ENCODE assay signal across 25 cellular contexts in genomic region chr15:45110256-45110820, GRCh38. TPM values are rescaled to one million over a fixed set of nuclear protein-coding genes. Genes with fewer than 3 reads are reported as not detected.
DNase-seq lines count a peak whose midpoint lies in the region; ATAC-seq and TF ChIP-seq lines count a peak whose summit lies in the region.
"Had no signal": no experiment of that assay in that cellular context is flagged by ENCODE, and none has a peak within 500 bp of the region (broad histone marks: within the 10 kb centered on the region; RNA-seq: fewer than 3 reads in every experiment).

No MANE protein-coding gene starts in this region.

- POLR2A ChIA-PET in CD4-positive, alpha-beta T cell (lab: Charles Lee) = no interaction called here

- no peak overlapping the region for H2AFZ ChIP-seq in GM23338
- H2AFZ ChIP-seq: parathyroid adenoma had no signal

- H3K36me3 Mint-ChIP-seq in CD4-positive, alpha-beta T cell (ENCODE audit: low read depth) = no peaks in the 10 kb centered on the region
- H3K36me3 Mint-ChIP-seq in GM23338 (ENCODE audit: low read depth) = no peaks in the 10 kb centered on the region; the same call in 2 of the 3 replicates
- no peaks in the 10 kb centered on the region for H3K36me3 Mint-ChIP-seq in natural killer cell
- H3K36me3 Mint-ChIP-seq: activated naive CD8-positive, alpha-beta T cell treated with anti-CD3 and anti-CD28 coated beads for 36 hours had no signal

- intact Hi-C loops in CD4-positive, alpha-beta T cell (cut with DNase I, micrococcal nuclease) = no loop called here
- intact Hi-C loops in natural killer cell (cut with micrococcal nuclease) = no loop called here

- no peaks in the 10 kb centered on the region for H3K36me3 ChIP-seq in GM23338 (ENCODE audit: insufficient read depth)
- no peaks in the 10 kb centered on the region for H3K36me3 ChIP-seq in WERI-Rb-1
- H3K36me3 ChIP-seq: BLaER1, transverse colon had no signal

- no peak overlapping the region for H3K4me3 ChIP-seq in GM23338
- no peak overlapping the region for H3K4me3 ChIP-seq in WERI-Rb-1 (ENCODE audit: low read depth, low read length)
- H3K4me3 ChIP-seq: BLaER1, transverse colon had no signal

- no peak overlapping the region for H3K4me2 ChIP-seq in GM23338
- H3K4me2 ChIP-seq: BLaER1 had no signal

- no peak for ATAC-seq in CD4-positive, alpha-beta T cell (ENCODE audit: poor library complexity)
- no peak for ATAC-seq in GM23338
- no peak for ATAC-seq in natural killer cell
- ATAC-seq: activated T-cell treated with anti-CD3 and anti-CD28 coated beads, Interleukin-2, amount 50 U/mL, for 72 hours had no signal

- peaks cover 27% of the 10 kb centered on the region for H3K4me1 ChIP-seq in GM23338 (ENCODE audit: insufficient read depth)
- H3K4me1 ChIP-seq: parathyroid adenoma had no signal

- no peaks in the 10 kb centered on the region for H3K9me2 ChIP-seq in GM23338 (ENCODE audit: insufficient read depth)

- H3K27ac Mint-ChIP-seq in CD4-positive, alpha-beta T cell = no peak overlapping the region
- H3K27ac Mint-ChIP-seq in GM23338 (no peak overlapping the region), natural killer cell (no peak overlapping the region)
- H3K27ac Mint-ChIP-seq: activated naive CD8-positive, alpha-beta T cell treated with anti-CD3 and anti-CD28 coated beads for 36 hours; activated T-cell treated with anti-CD3 and anti-CD28 coated beads, Interleukin-2, amount 50 U/mL, for 72 hours; stimulated activated naive CD8-positive, alpha-beta T cell treated with anti-CD3 and anti-CD28 coated beads, Interleukin-15, Interleukin-2, amounts not matched to agents 100 ng/mL and 50 ng/mL, for 24 hours had no signal

- H3K27ac ChIP-seq in CD4-positive, alpha-beta T cell (ENCODE audit: low read depth, low read length) = no peak overlapping the region
- H3K27ac ChIP-seq in GM23338 (ENCODE audit: low read depth) = no peak overlapping the region
- H3K27ac ChIP-seq in WERI-Rb-1 = no peak overlapping the region
- H3K27ac ChIP-seq: BLaER1, parathyroid adenoma, transverse colon, VCaP had no signal

- H4K20me1 ChIP-seq in GM23338 (replicated peaks; ENCODE audit: insufficient read depth) = peaks cover 4% of the 10 kb centered on the region; the same call in 1 of the 2 replicates
- H4K20me1 ChIP-seq: BLaER1 had no signal

- DNase-seq in CD4-positive, alpha-beta T cell = no peak
- DNase-seq in GM23338 (ENCODE audit: low spot score) (peak; percentile 57), WERI-Rb-1 (no peak), iPS-NIHi11 (ENCODE audit: low spot score) (peak; percentile 42), inferior parietal cortex (ENCODE audit: extremely low spot score) (no peak), SIG-M5 (lab: John Stamatoyannopoulos, UW) (no peak), natural killer cell (no peak)
- DNase-seq: activated naive CD8-positive, alpha-beta T cell treated with anti-CD3 and anti-CD28 coated beads for 36 hours; activated T-cell treated with anti-CD3 and anti-CD28 coated beads, Interleukin-2, amount 50 U/mL, for 72 hours; cortex of kidney; KG1; mesenchymal stem cell; MV-4-11; naive B cell; NCI-H446 treated with DMSO at 0.1 percent for 48 hours; Right ventricle myocardium superior; stimulated activated CD4-positive, alpha-beta T cell treated with anti-CD3 and anti-CD28 coated beads, Interleukin-2, amount 100 ng/mL, for 48 hours; T-helper 1 cell; transverse colon had no signal

- H3K27me3 Mint-ChIP-seq in CD4-positive, alpha-beta T cell = peaks cover 78% of the 10 kb centered on the region
- peaks cover 57% of the 10 kb centered on the region for H3K27me3 Mint-ChIP-seq in GM23338 (ENCODE audit: insufficient read depth, low read depth, poor library complexity)
- peaks cover 54 to 63% of the 10 kb centered on the region in 2 donors for H3K27me3 Mint-ChIP-seq in natural killer cell (ENCODE audit: low read depth in 2 of 2)

- H3K79me2 ChIP-seq in GM23338 (replicated peaks; ENCODE audit: insufficient read depth) = no peaks in the 10 kb centered on the region
- H3K79me2 ChIP-seq: parathyroid adenoma had no signal

- peaks cover 59% of the 10 kb centered on the region for H3K27me3 ChIP-seq in CD4-positive, alpha-beta T cell (ENCODE audit: control insufficient read depth, insufficient read depth, low read length)
- H3K27me3 ChIP-seq in GM23338 (ENCODE audit: insufficient read depth) (peaks cover 71% of the 10 kb centered on the region), WERI-Rb-1 (ENCODE audit: insufficient read depth, low read depth, severe bottlenecking) (peaks cover 47% of the 10 kb centered on the region)

- TF ChIP-seq CTCF in CD4-positive, alpha-beta T cell (IDR thresholded peaks at IDR 0.05) = no peak
- TF ChIP-seq CTCF in GM23338 (conservative IDR thresholded peaks at IDR 0.05; ENCODE audit: low read depth in 2 of 2) (peak; percentile 47 to 58), WERI-Rb-1 (IDR thresholded peaks at IDR 0.05; ENCODE audit: low read depth, low read length) (peak; percentile 24; the same call in 1 of the 2 replicates), natural killer cell (IDR thresholded peaks at IDR 0.05) (no peak)

- no peaks in the 10 kb centered on the region for H3F3A ChIP-seq in GM23338 (replicated peaks; ENCODE audit: low read depth)

- peaks cover 37% of the 10 kb centered on the region for H3K4me1 Mint-ChIP-seq in CD4-positive, alpha-beta T cell (ENCODE audit: low read depth)
- H3K4me1 Mint-ChIP-seq in GM23338 (peaks cover 19% of the 10 kb centered on the region), natural killer cell (peaks cover 0 to 10% of the 10 kb centered on the region in 2 donors)

- H3K4me3 Mint-ChIP-seq in CD4-positive, alpha-beta T cell = peak overlapping the region; percentile 45
- H3K4me3 Mint-ChIP-seq in GM23338 (0 out of 3 replicates have a peak overlapping the region, but pooled peaks have one; percentile 23), natural killer cell (no peak overlapping the region)
- H3K4me3 Mint-ChIP-seq: activated naive CD8-positive, alpha-beta T cell treated with anti-CD3 and anti-CD28 coated beads for 36 hours; activated T-cell treated with anti-CD3 and anti-CD28 coated beads, Interleukin-2, amount 50 U/mL, for 72 hours; stimulated activated naive CD8-positive, alpha-beta T cell treated with anti-CD3 and anti-CD28 coated beads, Interleukin-15, Interleukin-2, amounts not matched to agents 100 ng/mL and 50 ng/mL, for 24 hours had no signal

- H3K9me3 Mint-ChIP-seq in CD4-positive, alpha-beta T cell = no peaks in the 10 kb centered on the region
- H3K9me3 Mint-ChIP-seq in GM23338 (peaks cover 4% of the 10 kb centered on the region), natural killer cell (no peaks in the 10 kb centered on the region)
- H3K9me3 Mint-ChIP-seq: activated naive CD8-positive, alpha-beta T cell treated with anti-CD3 and anti-CD28 coated beads for 36 hours; activated T-cell treated with anti-CD3 and anti-CD28 coated beads, Interleukin-2, amount 50 U/mL, for 72 hours; stimulated activated naive CD8-positive, alpha-beta T cell treated with anti-CD3 and anti-CD28 coated beads, Interleukin-15, Interleukin-2, amounts not matched to agents 100 ng/mL and 50 ng/mL, for 24 hours had no signal

- CTCF ChIA-PET in CD4-positive, alpha-beta T cell (lab: Charles Lee) = no interaction called here

- no peaks in the 10 kb centered on the region for H3K9me3 ChIP-seq in CD4-positive, alpha-beta T cell (ENCODE audit: control insufficient read depth, low read length)
- no peaks in the 10 kb centered on the region for H3K9me3 ChIP-seq in WERI-Rb-1 (ENCODE audit: severe bottlenecking)
- H3K9me3 ChIP-seq: transverse colon had no signal

TF ChIP-seq in GM23338, 12 proteins besides CTCF, POLR2A, EP300 and RAD21:
- TF ChIP-seq EZH2 (IDR thresholded peaks at IDR 0.05; ENCODE audit: low read depth, unreplicated experiment) = peak; percentile 81
- TF ChIP-seq EZH2phosphoT487 (IDR thresholded peaks at IDR 0.05; ENCODE audit: unreplicated experiment) = no peak
- no peak for TF ChIP-seq ZNF331 (CRISPR knock-in tag; IDR thresholded peaks at IDR 0.05; ENCODE audit: low read depth)

RNA-seq across cellular contexts. Expression of gene DUOX2, which starts 3.6 kb away (rescaled TPM):
- total RNA-seq in CD4-positive, alpha-beta T cell = under 1 TPM; 0.05 to 0.08 TPM
- not detected in 2 replicates for total RNA-seq in GM23338 (2014; rRNA removed; shearing (Covaris generic))
- polyA plus RNA-seq in GM23338 (2016; fragmentation: Nextera tagmentation; extraction: Ambion mirVana) = not detected in 2 replicates
- 1 to 10 TPM in 1 of 3 donors, not detected in 2; 2.5 TPM for total RNA-seq in natural killer cell
- total RNA-seq: activated naive CD8-positive, alpha-beta T cell treated with anti-CD3 and anti-CD28 coated beads for 36 hours; frontal cortex had no signal

RNA-seq across cellular contexts. Expression of gene DUOXA2, which starts 3.8 kb away (rescaled TPM):
- not detected for total RNA-seq in CD4-positive, alpha-beta T cell
- total RNA-seq in GM23338 (2014; rRNA removed; shearing (Covaris generic)) = not detected in 2 replicates
- polyA plus RNA-seq in GM23338 (2016; fragmentation: Nextera tagmentation; extraction: Ambion mirVana) = not detected in 2 replicates
- total RNA-seq in natural killer cell = not detected
- total RNA-seq: activated naive CD8-positive, alpha-beta T cell treated with anti-CD3 and anti-CD28 coated beads for 36 hours; activated T-cell treated with anti-CD3 and anti-CD28 coated beads, Interleukin-2, amount 50 U/mL, for 72 hours; frontal cortex; Right ventricle myocardium superior; skeletal muscle tissue had no signal

RNA-seq across cellular contexts. Expression of gene DUOXA1, which starts 19.3 kb away (rescaled TPM):
- 1 to 10 TPM in 1 of 2 experiments, under 1 TPM in 1; 0.44 to 1.0 TPM for total RNA-seq in CD4-positive, alpha-beta T cell
- not detected in 2 replicates for total RNA-seq in GM23338 (2014; rRNA removed; shearing (Covaris generic))
- not detected in 2 replicates for polyA plus RNA-seq in GM23338 (2016; fragmentation: Nextera tagmentation; extraction: Ambion mirVana)
- under 1 TPM in 2 of 3 donors, not detected in 1; 0.39 to 0.40 TPM for total RNA-seq in natural killer cell
- total RNA-seq: activated naive CD8-positive, alpha-beta T cell treated with anti-CD3 and anti-CD28 coated beads for 36 hours; frontal cortex; skeletal muscle tissue had no signal

RNA-seq across cellular contexts. Expression of gene DUOX1, which starts 19.5 kb away (rescaled TPM):
- under 1 TPM; 0.17 to 0.25 TPM for total RNA-seq in CD4-positive, alpha-beta T cell
- total RNA-seq in GM23338 (2014; rRNA removed; shearing (Covaris generic)) = 0.69 and 2.1 TPM in 2 replicates
- polyA plus RNA-seq in GM23338 (2016; fragmentation: Nextera tagmentation; extraction: Ambion mirVana) = 0.66 and 0.73 TPM in 2 replicates
- total RNA-seq in natural killer cell = under 1 TPM in 1 of 3 donors, not detected in 2; 0.20 TPM
- total RNA-seq: frontal cortex had no signal

Comparison
In these comparisons a context has a peak if more than half of its experiments do, and no peak if none do; other contexts are left out.
1. DNase-seq: peak in GM23338 (single experiment) and iPS-NIHi11 (single experiment); none in CD4-positive, alpha-beta T cell (0 of 10), WERI-Rb-1 (single experiment), inferior parietal cortex (single experiment), SIG-M5 (single experiment) and natural killer cell (single experiment).
2. CTCF ChIP-seq: peak in GM23338 (2 of 2) and WERI-Rb-1 (single experiment); none in CD4-positive, alpha-beta T cell (single experiment) and natural killer cell (single experiment).